1 cellular context compared by ENCODE assay signal in the genomic region with DNA sequence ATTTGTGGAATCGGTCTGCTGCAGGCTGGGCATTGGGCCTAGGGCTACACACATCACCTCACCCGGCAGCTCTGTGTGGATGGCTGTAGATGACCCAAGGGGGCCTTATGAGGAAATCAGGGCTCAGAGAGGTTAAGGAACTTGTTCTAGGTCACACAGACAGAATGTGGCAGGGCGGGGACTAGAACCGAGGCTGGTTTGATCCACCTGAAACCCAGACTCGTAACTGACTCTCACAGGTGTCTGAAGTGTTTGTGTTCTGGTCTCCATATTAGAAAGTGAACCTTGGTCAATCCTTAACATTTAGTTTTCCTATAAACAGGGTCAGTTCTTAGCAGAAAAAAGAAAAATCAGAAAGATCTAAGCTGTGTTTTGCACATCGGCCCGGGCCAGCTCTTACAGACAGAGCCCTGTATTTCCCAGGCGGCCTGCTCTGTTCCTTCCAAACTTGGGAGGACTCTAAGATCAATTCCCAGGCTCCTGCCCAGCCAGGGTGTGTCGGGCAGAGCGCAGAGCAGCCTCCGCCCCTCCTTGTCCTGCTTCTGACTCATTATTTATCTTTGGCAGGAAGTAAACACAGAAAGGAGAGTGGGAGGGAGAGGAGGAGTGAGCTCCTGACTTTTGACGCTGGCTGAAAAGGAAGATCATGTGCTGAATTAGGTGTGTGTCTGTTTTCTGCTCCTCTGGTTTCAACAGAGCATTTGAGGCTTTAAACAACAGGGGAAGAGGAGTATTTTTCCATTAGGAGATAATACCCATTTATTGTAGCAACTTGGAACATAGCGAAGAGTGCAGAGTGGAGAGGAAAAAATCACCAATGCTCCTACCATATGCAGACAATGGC.
TF ChIP-seq lines count a peak whose summit lies in the region.

No MANE protein-coding gene starts in this region.

TF ChIP-seq in HepG2, 621 proteins besides CTCF, POLR2A, EP300 and RAD21 (continued from another document and continues in another):
- TF ChIP-seq, protein P1, sequence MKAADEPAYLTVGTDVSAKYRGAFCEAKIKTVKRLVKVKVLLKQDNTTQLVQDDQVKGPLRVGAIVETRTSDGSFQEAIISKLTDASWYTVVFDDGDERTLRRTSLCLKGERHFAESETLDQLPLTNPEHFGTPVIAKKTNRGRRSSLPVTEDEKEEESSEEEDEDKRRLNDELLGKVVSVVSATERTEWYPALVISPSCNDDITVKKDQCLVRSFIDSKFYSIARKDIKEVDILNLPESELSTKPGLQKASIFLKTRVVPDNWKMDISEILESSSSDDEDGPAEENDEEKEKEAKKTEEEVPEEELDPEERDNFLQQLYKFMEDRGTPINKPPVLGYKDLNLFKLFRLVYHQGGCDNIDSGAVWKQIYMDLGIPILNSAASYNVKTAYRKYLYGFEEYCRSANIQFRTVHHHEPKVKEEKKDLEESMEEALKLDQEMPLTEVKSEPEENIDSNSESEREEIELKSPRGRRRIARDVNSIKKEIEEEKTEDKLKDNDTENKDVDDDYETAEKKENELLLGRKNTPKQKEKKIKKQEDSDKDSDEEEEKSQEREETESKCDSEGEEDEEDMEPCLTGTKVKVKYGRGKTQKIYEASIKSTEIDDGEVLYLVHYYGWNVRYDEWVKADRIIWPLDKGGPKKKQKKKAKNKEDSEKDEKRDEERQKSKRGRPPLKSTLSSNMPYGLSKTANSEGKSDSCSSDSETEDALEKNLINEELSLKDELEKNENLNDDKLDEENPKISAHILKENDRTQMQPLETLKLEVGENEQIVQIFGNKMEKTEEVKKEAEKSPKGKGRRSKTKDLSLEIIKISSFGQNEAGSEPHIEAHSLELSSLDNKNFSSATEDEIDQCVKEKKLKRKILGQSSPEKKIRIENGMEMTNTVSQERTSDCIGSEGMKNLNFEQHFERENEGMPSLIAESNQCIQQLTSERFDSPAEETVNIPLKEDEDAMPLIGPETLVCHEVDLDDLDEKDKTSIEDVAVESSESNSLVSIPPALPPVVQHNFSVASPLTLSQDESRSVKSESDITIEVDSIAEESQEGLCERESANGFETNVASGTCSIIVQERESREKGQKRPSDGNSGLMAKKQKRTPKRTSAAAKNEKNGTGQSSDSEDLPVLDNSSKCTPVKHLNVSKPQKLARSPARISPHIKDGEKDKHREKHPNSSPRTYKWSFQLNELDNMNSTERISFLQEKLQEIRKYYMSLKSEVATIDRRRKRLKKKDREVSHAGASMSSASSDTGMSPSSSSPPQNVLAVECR (CRISPR knock-in tag; IDR thresholded peaks at IDR 0.05; ENCODE audit: borderline replicate concordance) = peak; percentile 54; the same call in 1 of the 2 replicates
- TF ChIP-seq, protein P2, sequence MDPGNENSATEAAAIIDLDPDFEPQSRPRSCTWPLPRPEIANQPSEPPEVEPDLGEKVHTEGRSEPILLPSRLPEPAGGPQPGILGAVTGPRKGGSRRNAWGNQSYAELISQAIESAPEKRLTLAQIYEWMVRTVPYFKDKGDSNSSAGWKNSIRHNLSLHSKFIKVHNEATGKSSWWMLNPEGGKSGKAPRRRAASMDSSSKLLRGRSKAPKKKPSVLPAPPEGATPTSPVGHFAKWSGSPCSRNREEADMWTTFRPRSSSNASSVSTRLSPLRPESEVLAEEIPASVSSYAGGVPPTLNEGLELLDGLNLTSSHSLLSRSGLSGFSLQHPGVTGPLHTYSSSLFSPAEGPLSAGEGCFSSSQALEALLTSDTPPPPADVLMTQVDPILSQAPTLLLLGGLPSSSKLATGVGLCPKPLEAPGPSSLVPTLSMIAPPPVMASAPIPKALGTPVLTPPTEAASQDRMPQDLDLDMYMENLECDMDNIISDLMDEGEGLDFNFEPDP (CRISPR knock-in tag; conservative IDR thresholded peaks at IDR 0.05) = no peak
- TF ChIP-seq MTA3 (CRISPR knock-in tag; IDR thresholded peaks at IDR 0.05) = no peak
- TF ChIP-seq, protein P3, sequence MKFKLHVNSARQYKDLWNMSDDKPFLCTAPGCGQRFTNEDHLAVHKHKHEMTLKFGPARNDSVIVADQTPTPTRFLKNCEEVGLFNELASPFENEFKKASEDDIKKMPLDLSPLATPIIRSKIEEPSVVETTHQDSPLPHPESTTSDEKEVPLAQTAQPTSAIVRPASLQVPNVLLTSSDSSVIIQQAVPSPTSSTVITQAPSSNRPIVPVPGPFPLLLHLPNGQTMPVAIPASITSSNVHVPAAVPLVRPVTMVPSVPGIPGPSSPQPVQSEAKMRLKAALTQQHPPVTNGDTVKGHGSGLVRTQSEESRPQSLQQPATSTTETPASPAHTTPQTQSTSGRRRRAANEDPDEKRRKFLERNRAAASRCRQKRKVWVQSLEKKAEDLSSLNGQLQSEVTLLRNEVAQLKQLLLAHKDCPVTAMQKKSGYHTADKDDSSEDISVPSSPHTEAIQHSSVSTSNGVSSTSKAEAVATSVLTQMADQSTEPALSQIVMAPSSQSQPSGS (CRISPR knock-in tag; IDR thresholded peaks at IDR 0.05) = peak; percentile 92
- no peak for TF ChIP-seq ZSCAN12 (CRISPR knock-in tag; IDR thresholded peaks at IDR 0.05)
- TF ChIP-seq SP4 (CRISPR knock-in tag; IDR thresholded peaks at IDR 0.05) = peak; percentile 33; the same call in 1 of the 2 replicates
- TF ChIP-seq HNRNPK (IDR thresholded peaks at IDR 0.05; ENCODE audit: low read depth, low read length, poor library complexity, severe bottlenecking) = no peak
- no peak for TF ChIP-seq ZNF296 (CRISPR knock-in tag; conservative IDR thresholded peaks at IDR 0.05)
- TF ChIP-seq PTBP1 (IDR thresholded peaks at IDR 0.05; ENCODE audit: low read depth, low read length, poor library complexity, severe bottlenecking) = no peak
- peak; percentile 91 for TF ChIP-seq FOXK2 (IDR thresholded peaks at IDR 0.05)
- TF ChIP-seq ZNF816 (CRISPR knock-in tag; IDR thresholded peaks at IDR 0.05; ENCODE audit: borderline replicate concordance) = no peak
- TF ChIP-seq, protein P4, sequence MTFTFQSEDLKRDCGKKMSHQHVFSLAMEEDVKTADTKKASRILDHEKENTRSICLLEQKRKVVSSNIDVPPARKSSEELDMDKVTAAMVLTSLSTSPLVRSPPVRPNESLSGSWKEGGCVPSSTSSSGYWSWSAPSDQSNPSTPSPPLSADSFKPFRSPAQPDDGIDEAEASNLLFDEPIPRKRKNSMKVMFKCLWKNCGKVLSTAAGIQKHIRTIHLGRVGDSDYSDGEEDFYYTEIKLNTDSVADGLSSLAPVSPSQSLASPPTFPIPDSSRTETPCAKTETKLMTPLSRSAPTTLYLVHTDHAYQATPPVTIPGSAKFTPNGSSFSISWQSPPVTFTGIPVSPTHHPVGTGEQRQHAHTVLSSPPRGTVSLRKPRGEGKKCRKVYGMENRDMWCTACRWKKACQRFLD (CRISPR knock-in tag; IDR thresholded peaks at IDR 0.05; ENCODE audit: borderline replicate concordance) = no peak
- no peak for TF ChIP-seq HNRNPL (IDR thresholded peaks at IDR 0.05; ENCODE audit: low read depth, low read length)
- TF ChIP-seq E2F1 (CRISPR knock-in tag; IDR thresholded peaks at IDR 0.05) = no peak
- no peak for TF ChIP-seq ATAD3A (CRISPR knock-in tag; IDR thresholded peaks at IDR 0.05)
- TF ChIP-seq ZFP62 (CRISPR knock-in tag; IDR thresholded peaks at IDR 0.05) = no peak
- TF ChIP-seq THAP9 (CRISPR knock-in tag; IDR thresholded peaks at IDR 0.05; ENCODE audit: borderline replicate concordance) = no peak
- TF ChIP-seq, protein P5, sequence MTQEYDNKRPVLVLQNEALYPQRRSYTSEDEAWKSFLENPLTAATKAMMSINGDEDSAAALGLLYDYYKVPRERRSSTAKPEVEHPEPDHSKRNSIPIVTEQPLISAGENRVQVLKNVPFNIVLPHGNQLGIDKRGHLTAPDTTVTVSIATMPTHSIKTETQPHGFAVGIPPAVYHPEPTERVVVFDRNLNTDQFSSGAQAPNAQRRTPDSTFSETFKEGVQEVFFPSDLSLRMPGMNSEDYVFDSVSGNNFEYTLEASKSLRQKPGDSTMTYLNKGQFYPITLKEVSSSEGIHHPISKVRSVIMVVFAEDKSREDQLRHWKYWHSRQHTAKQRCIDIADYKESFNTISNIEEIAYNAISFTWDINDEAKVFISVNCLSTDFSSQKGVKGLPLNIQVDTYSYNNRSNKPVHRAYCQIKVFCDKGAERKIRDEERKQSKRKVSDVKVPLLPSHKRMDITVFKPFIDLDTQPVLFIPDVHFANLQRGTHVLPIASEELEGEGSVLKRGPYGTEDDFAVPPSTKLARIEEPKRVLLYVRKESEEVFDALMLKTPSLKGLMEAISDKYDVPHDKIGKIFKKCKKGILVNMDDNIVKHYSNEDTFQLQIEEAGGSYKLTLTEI (CRISPR knock-in tag; conservative IDR thresholded peaks at IDR 0.05) = no peak
- no peak for TF ChIP-seq ZNF530 (CRISPR knock-in tag; IDR thresholded peaks at IDR 0.05; ENCODE audit: low read depth)
- no peak for TF ChIP-seq ZBTB40 (IDR thresholded peaks at IDR 0.05)
- peak; percentile 58; the same call in 1 of the 2 replicates for TF ChIP-seq ZBTB40 (CRISPR knock-in tag; IDR thresholded peaks at IDR 0.05)
- no peak for TF ChIP-seq SETDB1 (CRISPR knock-in tag; IDR thresholded peaks at IDR 0.05; ENCODE audit: borderline replicate concordance)
- no peak for TF ChIP-seq SRY (CRISPR knock-in tag; IDR thresholded peaks at IDR 0.05)
